ENCODE assay signal across 13 cellular contexts in genomic region chr11:33195391-33196190, GRCh38. TPM values are rescaled to one million over a fixed set of nuclear protein-coding genes. Genes with fewer than 3 reads are reported as not detected.
DNase-seq lines count a peak whose midpoint lies in the region; TF ChIP-seq lines count a peak whose summit lies in the region.
"Had no signal": no experiment of that assay in that cellular context is flagged by ENCODE, and none has a peak within 500 bp of the region (broad histone marks: within the 10 kb centered on the region; RNA-seq: fewer than 3 reads in every experiment).

No MANE protein-coding gene starts in this region.

- H3K9me3 Mint-ChIP-seq in activated naive CD4-positive, alpha-beta T cell treated with anti-CD3 and anti-CD28 coated beads for 36 hours = no peaks in the 10 kb centered on the region
- H3K9me3 Mint-ChIP-seq: stimulated activated naive CD8-positive, alpha-beta T cell treated with anti-CD3 and anti-CD28 coated beads, Interleukin-15, Interleukin-2, amounts not matched to agents 100 ng/mL and 50 ng/mL, for 24 hours had no signal

- H3K4me3 ChIP-seq in fibroblast of mammary gland (ENCODE audit: control insufficient read depth, low read depth, low read length) = no peak overlapping the region
- H3K4me3 ChIP-seq: esophagus muscularis mucosa, ovary had no signal

- H3K4me1 Mint-ChIP-seq in activated naive CD4-positive, alpha-beta T cell treated with anti-CD3 and anti-CD28 coated beads for 36 hours (ENCODE audit: low read depth) = no peaks in the 10 kb centered on the region

- CTCF ChIA-PET in activated naive CD4-positive, alpha-beta T cell treated with anti-CD3 and anti-CD28 coated beads for 36 hours (lab: Charles Lee) = no interaction called here

- DNase-seq in Kasumi-1 (lab: John Stamatoyannopoulos, UW) (peak; percentile 14 to 26), NOMO-1 treated with dmso at 0.1 percent for 144 hours (lab: John Stamatoyannopoulos, UW; ENCODE audit: unreplicated experiment) (peak; percentile 65), fibroblast of mammary gland (ENCODE audit: low read depth) (peak; percentile 19), pons (ENCODE audit: low spot score) (peak; percentile 85), D341Med (ENCODE audit: low spot score) (no peak)
- no peak for DNase-seq in activated naive CD4-positive, alpha-beta T cell treated with anti-CD3 and anti-CD28 coated beads for 36 hours
- no peak for DNase-seq in activated CD4-positive, alpha-beta T cell treated with anti-CD3 and anti-CD28 coated beads for 48 hours
- DNase-seq: DMS 273 treated with DMSO at 0.1 percent for 48 hours; NCI-H1694 treated with DMSO at 0.1 percent for 48 hours; ovary; stimulated activated CD4-positive, alpha-beta T cell treated with anti-CD3 and anti-CD28 coated beads, Interleukin-2, amount 100 ng/mL, for 48 hours had no signal

- no peak for TF ChIP-seq CTCF in fibroblast of mammary gland (conservative IDR thresholded peaks at IDR 0.05; ENCODE audit: control insufficient read depth, insufficient read depth, low read depth, low read length)

- no peak overlapping the region for H3K4me3 Mint-ChIP-seq in activated naive CD4-positive, alpha-beta T cell treated with anti-CD3 and anti-CD28 coated beads for 36 hours
- H3K4me3 Mint-ChIP-seq: stimulated activated naive CD8-positive, alpha-beta T cell treated with anti-CD3 and anti-CD28 coated beads, Interleukin-15, Interleukin-2, amounts not matched to agents 100 ng/mL and 50 ng/mL, for 24 hours had no signal

- H3K36me3 Mint-ChIP-seq in activated naive CD4-positive, alpha-beta T cell treated with anti-CD3 and anti-CD28 coated beads for 36 hours (ENCODE audit: low read depth) = no peaks in the 10 kb centered on the region

- no peak overlapping the region for H3K27ac Mint-ChIP-seq in activated naive CD4-positive, alpha-beta T cell treated with anti-CD3 and anti-CD28 coated beads for 36 hours
- H3K27ac Mint-ChIP-seq: stimulated activated naive CD8-positive, alpha-beta T cell treated with anti-CD3 and anti-CD28 coated beads, Interleukin-15, Interleukin-2, amounts not matched to agents 100 ng/mL and 50 ng/mL, for 24 hours had no signal

- no peaks in the 10 kb centered on the region for H3K27me3 Mint-ChIP-seq in activated naive CD4-positive, alpha-beta T cell treated with anti-CD3 and anti-CD28 coated beads for 36 hours (ENCODE audit: low read depth)
- H3K27me3 Mint-ChIP-seq: stimulated activated naive CD8-positive, alpha-beta T cell treated with anti-CD3 and anti-CD28 coated beads, Interleukin-15, Interleukin-2, amounts not matched to agents 100 ng/mL and 50 ng/mL, for 24 hours had no signal

- intact Hi-C loops in activated naive CD4-positive, alpha-beta T cell treated with anti-CD3 and anti-CD28 coated beads for 36 hours (cut with micrococcal nuclease) = no loop called here

RNA-seq across cellular contexts. Expression of gene CSTF3, which starts 34.3 kb away (rescaled TPM):
- total RNA-seq in activated naive CD4-positive, alpha-beta T cell treated with anti-CD3 and anti-CD28 coated beads for 36 hours = 10 to 100 TPM; 26.5 to 27.3 TPM

Comparison
In these comparisons a context has a peak if more than half of its experiments do, and no peak if none do; other contexts are left out.
1. DNase-seq: peak in Kasumi-1 (2 of 2), NOMO-1 treated with dmso at 0.1 percent for 144 hours (single experiment), fibroblast of mammary gland (single experiment) and pons (single experiment); none in activated naive CD4-positive, alpha-beta T cell treated with anti-CD3 and anti-CD28 coated beads for 36 hours (single experiment), D341Med (single experiment) and activated CD4-positive, alpha-beta T cell treated with anti-CD3 and anti-CD28 coated beads for 48 hours (single experiment).